In the genomic region with DNA sequence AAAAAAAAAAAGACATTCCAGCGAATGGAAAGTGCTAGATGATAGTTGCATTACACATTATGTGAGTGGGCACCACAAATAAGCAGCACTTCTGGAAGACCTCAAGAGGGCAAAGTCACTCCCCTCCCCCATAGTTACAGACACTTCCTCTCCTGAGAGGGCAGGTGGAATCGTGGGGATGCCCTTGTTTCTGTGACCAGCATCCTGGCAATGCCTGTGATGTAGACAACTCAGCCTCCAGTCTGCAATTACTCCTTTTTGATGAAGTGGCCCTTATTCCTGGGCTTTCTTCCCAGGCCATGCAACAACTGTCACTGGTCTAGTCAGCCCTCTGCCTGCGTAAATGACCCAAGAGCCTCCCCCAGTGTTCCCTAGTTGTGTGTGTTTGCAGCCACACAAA, we compare ENCODE assay signal across 1 cellular context.
TF ChIP-seq lines count a peak whose summit lies in the region.

No MANE protein-coding gene starts in this region.

TF ChIP-seq in GM23338, 12 proteins besides CTCF, POLR2A, EP300 and RAD21 (continued from another document):
- TF ChIP-seq REST (IDR thresholded peaks at IDR 0.05; ENCODE audit: unreplicated experiment) (no peak), EZH2phosphoT487 (IDR thresholded peaks at IDR 0.05; ENCODE audit: unreplicated experiment) (no peak), STAT1 (IDR thresholded peaks at IDR 0.05; ENCODE audit: unreplicated experiment) (no peak)
- TF ChIP-seq, protein P1, sequence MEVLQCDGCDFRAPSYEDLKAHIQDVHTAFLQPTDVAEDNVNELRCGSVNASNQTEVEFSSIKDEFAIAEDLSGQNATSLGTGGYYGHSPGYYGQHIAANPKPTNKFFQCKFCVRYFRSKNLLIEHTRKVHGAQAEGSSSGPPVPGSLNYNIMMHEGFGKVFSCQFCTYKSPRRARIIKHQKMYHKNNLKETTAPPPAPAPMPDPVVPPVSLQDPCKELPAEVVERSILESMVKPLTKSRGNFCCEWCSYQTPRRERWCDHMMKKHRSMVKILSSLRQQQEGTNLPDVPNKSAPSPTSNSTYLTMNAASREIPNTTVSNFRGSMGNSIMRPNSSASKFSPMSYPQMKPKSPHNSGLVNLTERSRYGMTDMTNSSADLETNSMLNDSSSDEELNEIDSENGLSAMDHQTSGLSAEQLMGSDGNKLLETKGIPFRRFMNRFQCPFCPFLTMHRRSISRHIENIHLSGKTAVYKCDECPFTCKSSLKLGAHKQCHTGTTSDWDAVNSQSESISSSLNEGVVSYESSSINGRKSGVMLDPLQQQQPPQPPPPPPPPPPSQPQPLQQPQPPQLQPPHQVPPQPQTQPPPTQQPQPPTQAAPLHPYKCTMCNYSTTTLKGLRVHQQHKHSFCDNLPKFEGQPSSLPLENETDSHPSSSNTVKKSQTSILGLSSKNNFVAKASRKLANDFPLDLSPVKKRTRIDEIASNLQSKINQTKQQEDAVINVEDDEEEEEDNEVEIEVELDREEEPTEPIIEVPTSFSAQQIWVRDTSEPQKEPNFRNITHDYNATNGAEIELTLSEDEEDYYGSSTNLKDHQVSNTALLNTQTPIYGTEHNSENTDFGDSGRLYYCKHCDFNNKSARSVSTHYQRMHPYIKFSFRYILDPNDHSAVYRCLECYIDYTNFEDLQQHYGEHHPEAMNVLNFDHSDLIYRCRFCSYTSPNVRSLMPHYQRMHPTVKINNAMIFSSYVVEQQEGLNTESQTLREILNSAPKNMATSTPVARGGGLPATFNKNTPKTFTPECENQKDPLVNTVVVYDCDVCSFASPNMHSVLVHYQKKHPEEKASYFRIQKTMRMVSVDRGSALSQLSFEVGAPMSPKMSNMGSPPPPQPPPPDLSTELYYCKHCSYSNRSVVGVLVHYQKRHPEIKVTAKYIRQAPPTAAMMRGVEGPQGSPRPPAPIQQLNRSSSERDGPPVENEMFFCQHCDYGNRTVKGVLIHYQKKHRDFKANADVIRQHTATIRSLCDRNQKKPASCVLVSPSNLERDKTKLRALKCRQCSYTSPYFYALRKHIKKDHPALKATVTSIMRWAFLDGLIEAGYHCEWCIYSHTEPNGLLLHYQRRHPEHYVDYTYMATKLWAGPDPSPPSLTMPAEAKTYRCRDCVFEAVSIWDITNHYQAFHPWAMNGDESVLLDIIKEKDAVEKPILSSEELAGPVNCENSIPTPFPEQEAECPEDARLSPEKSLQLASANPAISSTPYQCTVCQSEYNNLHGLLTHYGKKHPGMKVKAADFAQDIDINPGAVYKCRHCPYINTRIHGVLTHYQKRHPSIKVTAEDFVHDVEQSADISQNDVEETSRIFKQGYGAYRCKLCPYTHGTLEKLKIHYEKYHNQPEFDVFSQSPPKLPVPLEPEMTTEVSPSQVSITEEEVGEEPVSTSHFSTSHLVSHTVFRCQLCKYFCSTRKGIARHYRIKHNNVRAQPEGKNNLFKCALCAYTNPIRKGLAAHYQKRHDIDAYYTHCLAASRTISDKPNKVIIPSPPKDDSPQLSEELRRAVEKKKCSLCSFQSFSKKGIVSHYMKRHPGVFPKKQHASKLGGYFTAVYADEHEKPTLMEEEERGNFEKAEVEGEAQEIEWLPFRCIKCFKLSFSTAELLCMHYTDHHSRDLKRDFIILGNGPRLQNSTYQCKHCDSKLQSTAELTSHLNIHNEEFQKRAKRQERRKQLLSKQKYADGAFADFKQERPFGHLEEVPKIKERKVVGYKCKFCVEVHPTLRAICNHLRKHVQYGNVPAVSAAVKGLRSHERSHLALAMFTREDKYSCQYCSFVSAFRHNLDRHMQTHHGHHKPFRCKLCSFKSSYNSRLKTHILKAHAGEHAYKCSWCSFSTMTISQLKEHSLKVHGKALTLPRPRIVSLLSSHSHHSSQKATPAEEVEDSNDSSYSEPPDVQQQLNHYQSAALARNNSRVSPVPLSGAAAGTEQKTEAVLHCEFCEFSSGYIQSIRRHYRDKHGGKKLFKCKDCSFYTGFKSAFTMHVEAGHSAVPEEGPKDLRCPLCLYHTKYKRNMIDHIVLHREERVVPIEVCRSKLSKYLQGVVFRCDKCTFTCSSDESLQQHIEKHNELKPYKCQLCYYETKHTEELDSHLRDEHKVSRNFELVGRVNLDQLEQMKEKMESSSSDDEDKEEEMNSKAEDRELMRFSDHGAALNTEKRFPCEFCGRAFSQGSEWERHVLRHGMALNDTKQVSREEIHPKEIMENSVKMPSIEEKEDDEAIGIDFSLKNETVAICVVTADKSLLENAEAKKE (CRISPR knock-in tag; IDR thresholded peaks at IDR 0.05), result no peak
